9 cellular contexts compared by ENCODE assay signal in the genomic region with DNA sequence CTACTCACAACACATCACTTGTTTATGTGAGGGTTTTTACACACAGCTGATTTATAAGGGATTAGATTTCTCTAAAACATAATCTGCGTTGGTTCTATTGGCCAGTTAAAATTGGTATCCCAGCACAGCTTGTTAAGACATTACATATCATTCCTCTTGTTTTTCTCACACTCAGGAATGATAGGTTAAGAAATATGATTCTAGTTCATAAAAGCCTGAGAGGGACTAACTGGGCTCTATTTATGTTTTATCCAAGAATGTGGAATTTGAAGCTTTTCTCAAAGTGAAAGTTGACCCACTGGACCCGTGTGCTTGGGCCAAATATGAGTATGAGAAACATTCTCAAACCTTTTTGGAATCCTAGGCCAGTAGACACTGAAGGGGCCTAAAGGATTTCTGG.
DNase-seq lines count a peak whose midpoint lies in the region; ATAC-seq and TF ChIP-seq lines count a peak whose summit lies in the region.
"Had no signal": no experiment of that assay in that cellular context is flagged by ENCODE, and none has a peak within 500 bp of the region (broad histone marks: within the 10 kb centered on the region; RNA-seq: fewer than 3 reads in every experiment).

No MANE protein-coding gene starts in this region.

- no peaks in the 10 kb centered on the region for H4K20me1 ChIP-seq in KMS-11 (ENCODE audit: insufficient read depth)

- H2AFZ ChIP-seq in KMS-11 (ENCODE audit: low read depth), result peak overlapping the region; percentile 36; the same call in 1 of the 2 replicates

- H3K79me2 ChIP-seq in KMS-11 (ENCODE audit: insufficient read depth, low read depth), result no peaks in the 10 kb centered on the region

- H3K36me3 ChIP-seq in KMS-11 (ENCODE audit: insufficient read depth), result no peaks in the 10 kb centered on the region

- H3K27ac ChIP-seq in KMS-11 (no peak overlapping the region), substantia nigra (ENCODE audit: low read depth, low read length, poor library complexity, severe bottlenecking) (no peak overlapping the region)
- H3K27ac ChIP-seq: VCaP had no signal

- peaks cover 14% of the 10 kb centered on the region for H3K4me1 ChIP-seq in KMS-11 (ENCODE audit: low read depth, poor library complexity, severe bottlenecking)

- H3K27me3 ChIP-seq in KMS-11 (ENCODE audit: insufficient read depth, low read depth), result no peaks in the 10 kb centered on the region

- CTCF ChIA-PET in AG04449 (lab: Yijun Ruan, JAX), result interaction anchor here (0.6 to 7.9 kb wide), 48 partner anchors 13 to 956 kb away, joined by 3 to 75 read pairs (median 5); partner anchors contain the start of genes EDN1 and HIVEP1

- H3K9ac ChIP-seq in KMS-11, result no peak overlapping the region

- intact Hi-C loops in posterior cingulate gyrus (cut with DNase I), result loop anchor here (1.0 to 10.0 kb wide), 3 partner anchors 380 to 952 kb away; no protein-coding TSS in a partner anchor

- no peak for ATAC-seq in GM21825 (IDR thresholded peaks at IDR 0.05; ENCODE audit: unreplicated experiment)

- TF ChIP-seq CTCF in AG04449 (IDR thresholded peaks at IDR 0.05; ENCODE audit: insufficient read depth, low read length, missing control alignments), result no peak
- no peak for TF ChIP-seq CTCF in KMS-11 (conservative IDR thresholded peaks at IDR 0.05; ENCODE audit: low read depth, low read length)
- TF ChIP-seq CTCF in choroid plexus epithelial cell (conservative IDR thresholded peaks at IDR 0.05; ENCODE audit: low read depth, low read length), result no peak

- DNase-seq in AG04449 (ENCODE audit: low read depth, low spot score), result peak; percentile 79
- DNase-seq in choroid plexus epithelial cell (ENCODE audit: low read depth), result peak; percentile 74
- peak; percentile 56 for DNase-seq in myocyte (ENCODE audit: low read depth)
- DNase-seq in substantia nigra (lab: John Stamatoyannopoulos, UW), result no peak
- DNase-seq in NCI-H446 (lab: John Stamatoyannopoulos, UW), result no peak
- no peak for DNase-seq in posterior cingulate gyrus

- POLR2A ChIA-PET in AG04449 (lab: Yijun Ruan, JAX), result interaction anchor here (1.3 to 1.7 kb wide), 2 partner anchors 39 to 116 kb away, joined by 4 to 5 read pairs; no protein-coding TSS in a partner anchor

- H3K4me2 ChIP-seq in KMS-11, result no peak overlapping the region; the same call in 1 of the 2 replicates

- H3K4me3 ChIP-seq in AG04449 (ENCODE audit: low read depth, low read length) (no peak overlapping the region), KMS-11 (IDR thresholded peaks at IDR 0.05; ENCODE audit: insufficient read depth, low read depth, low read length) (no peak overlapping the region), choroid plexus epithelial cell (ENCODE audit: low read depth, low read length) (no peak overlapping the region)

Comparison
In these comparisons a context has a peak if more than half of its experiments do, and no peak if none do; other contexts are left out.
1. DNase-seq: peak in AG04449 (single experiment), choroid plexus epithelial cell (single experiment) and myocyte (single experiment); none in substantia nigra (0 of 49), NCI-H446 (0 of 2) and posterior cingulate gyrus (0 of 10).